31 cellular contexts compared by ENCODE assay signal in the genomic region with DNA sequence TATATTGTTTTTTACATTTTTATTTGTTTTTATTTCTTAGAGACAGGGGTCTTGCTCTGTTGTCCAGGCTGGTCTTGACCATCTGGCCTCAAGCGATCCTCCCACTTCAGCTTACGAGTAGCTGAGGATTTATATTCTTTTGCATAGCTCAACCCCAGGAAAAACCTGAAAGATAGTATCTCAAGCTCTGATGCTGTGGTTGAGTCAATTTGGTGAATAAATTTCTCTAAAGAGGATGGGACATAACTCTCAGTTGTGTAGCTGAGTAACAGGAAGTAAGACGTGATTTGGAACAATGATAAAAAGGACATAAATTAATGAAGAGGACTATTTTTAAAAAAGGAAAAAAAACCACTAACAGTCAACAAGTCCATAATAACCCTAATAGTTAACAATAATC.
A peak's percentile ranks its signal among the peaks of the same experiment; 100 is the strongest.
DNase-seq lines count a peak whose midpoint lies in the region; ATAC-seq, FAIRE-seq and TF ChIP-seq lines count a peak whose summit lies in the region.
"Had no signal": no experiment of that assay in that cellular context is flagged by ENCODE, and none has a peak within 500 bp of the region (broad histone marks: within the 10 kb centered on the region; RNA-seq: fewer than 3 reads in every experiment).

No MANE protein-coding gene starts in this region.

- BruUV-seq in mammary epithelial cell (replicated peaks; lab: Mats Ljungman, UMichigan), result no TSS peak
- BruUV-seq in MCF 10A (replicated peaks; lab: Mats Ljungman, UMichigan), result no TSS peak

- POLR2A ChIA-PET in MCF 10A (lab: Yijun Ruan, JAX), result interaction anchor here (0.6 to 0.8 kb wide), 2 partner anchors 10 to 83 kb away, joined by 3 to 4 read pairs; no protein-coding TSS in a partner anchor

- H3K27me3 ChIP-seq in mammary epithelial cell (ENCODE audit: insufficient read depth, low read length), result no peaks in the 10 kb centered on the region
- H3K27me3 ChIP-seq: BLaER1 treated with 17β-estradiol and CSF1 and Interleukin-3, amounts not matched to agents 10 nM and 100 nM; MG63; right lobe of liver; spleen; tibial artery had no signal

- H3K36me3 Mint-ChIP-seq in MCF 10A (ENCODE audit: insufficient read depth, unreplicated experiment), result peaks cover 6% of the 10 kb centered on the region
- H3K36me3 Mint-ChIP-seq: naive thymus-derived CD8-positive, alpha-beta T cell had no signal

- H3K36me3 ChIP-seq in mammary epithelial cell (ENCODE audit: insufficient read depth, low read length) (no peaks in the 10 kb centered on the region), kidney (ENCODE audit: control insufficient read depth in 1 of 2, insufficient read depth in 2 of 2, low read length in 2 of 2) (no peaks in the 10 kb centered on the region)
- H3K36me3 ChIP-seq: BLaER1 treated with 17β-estradiol and CSF1 and Interleukin-3, amounts not matched to agents 10 nM and 100 nM; MG63; right lobe of liver; spleen; tibial artery had no signal

- H3K27ac Mint-ChIP-seq in MCF 10A (ENCODE audit: low read depth, unreplicated experiment), result no peak overlapping the region
- H3K27ac Mint-ChIP-seq: activated naive CD8-positive, alpha-beta T cell treated with anti-CD3 and anti-CD28 coated beads, Interleukin-2, amount 10 ng/mL, durations not matched to agents 7 days and 5 days; effector memory CD8-positive, alpha-beta T cell; progenitor cell of endocrine pancreas had no signal

- FAIRE-seq in kidney (lab: Jason Lieb, UNC), result no peak
- FAIRE-seq: G401.6 had no signal

- H3K27me3 Mint-ChIP-seq in MCF 10A (ENCODE audit: insufficient read depth, unreplicated experiment), result no peaks in the 10 kb centered on the region
- H3K27me3 Mint-ChIP-seq: activated naive CD8-positive, alpha-beta T cell treated with anti-CD3 and anti-CD28 coated beads, Interleukin-2, amount 10 ng/mL, durations not matched to agents 7 days and 5 days; naive thymus-derived CD8-positive, alpha-beta T cell had no signal

- no peak overlapping the region for H2AFZ ChIP-seq in mammary epithelial cell (ENCODE audit: low read depth, low read length)

- 88% methylated on average over 3 of the region's 3 CpGs for WGBS in mammary epithelial cell (ENCODE audit: low coverage, missing lambda C conversion rate)

- in situ Hi-C loops in mammary epithelial cell (cut with MboI; ENCODE audit: low sequenced_read_pairs in 2 of 2), result no loop called here

- no peak overlapping the region for H3K4me3 Mint-ChIP-seq in MCF 10A (ENCODE audit: unreplicated experiment)
- H3K4me3 Mint-ChIP-seq: activated naive CD8-positive, alpha-beta T cell treated with anti-CD3 and anti-CD28 coated beads, Interleukin-2, amount 10 ng/mL, durations not matched to agents 7 days and 5 days; effector memory CD8-positive, alpha-beta T cell; T-helper 1 cell treated with Interleukin-12 subunit alpha and Interleukin-12 subunit beta and Interleukin-4 antibody, amounts not matched to agents 30 μg/mL and 1 μg/mL, for 36 hours had no signal

- intact Hi-C loops in mammary epithelial cell (cut with micrococcal nuclease) (no loop called here), MCF 10A (cut with micrococcal nuclease) (no loop called here), kidney (cut with DNase I) (no loop called here)

- dilution Hi-C loops in mammary epithelial cell (cut with HindIII; ENCODE audit: low sequenced_read_pairs), result no loop called here

- no peaks in the 10 kb centered on the region for H3K9me3 ChIP-seq in mammary epithelial cell (replicated peaks; ENCODE audit: insufficient read depth, low read length)
- H3K9me3 ChIP-seq in kidney (ENCODE audit: control insufficient read depth in 1 of 2, low read length in 2 of 2), result no peaks in the 10 kb centered on the region
- H3K9me3 ChIP-seq: BLaER1 treated with 17β-estradiol and CSF1 and Interleukin-3, amounts not matched to agents 10 nM and 100 nM; right lobe of liver; spleen; tibial artery had no signal

- DNase-seq in mammary epithelial cell, result peak; percentile 22
- no peak for DNase-seq in MCF 10A (ENCODE audit: unreplicated experiment)
- DNase-seq in M059J (ENCODE audit: low read depth), result peak; percentile 62
- DNase-seq in amniotic epithelial cell (ENCODE audit: low read depth), result peak; percentile 36
- DNase-seq in kidney, result no peak
- DNase-seq in stimulated activated CD4-positive, alpha-beta T cell treated with anti-CD3 and anti-CD28 coated beads, Interleukin-4, amount 100 ng/mL, for 1 hour, result no peak
- DNase-seq: activated effector memory CD4-positive, alpha-beta T cell treated with Interleukin-2 at 50 U/mL for 16 hours; activated naive CD8-positive, alpha-beta T cell treated with anti-CD3 and anti-CD28 coated beads, Interleukin-2, amount 10 ng/mL, durations not matched to agents 7 days and 5 days; caudate nucleus; COR-L47; effector memory CD8-positive, alpha-beta T cell; foreskin fibroblast; H7; head of caudate nucleus; MG63; naive thymus-derived CD8-positive, alpha-beta T cell; NCI-H1105 treated with DMSO at 0.1 percent for 48 hours; NCI-H187 treated with DMSO at 0.1 percent for 48 hours; NCI-H2171; right lobe of liver; spleen; stimulated activated CD4-positive, alpha-beta T cell treated with anti-CD3 and anti-CD28 coated beads, Interleukin-2, amount 100 ng/mL, for 24 hours; tibial artery had no signal

- H3K4me2 ChIP-seq in mammary epithelial cell (ENCODE audit: insufficient read depth, low read depth, low read length), result no peak overlapping the region

- H3K27ac ChIP-seq in mammary epithelial cell (ENCODE audit: insufficient read depth, low read depth, low read length) (no peak overlapping the region), kidney (ENCODE audit: low read depth in 2 of 2, low read length in 2 of 2) (no peak overlapping the region)
- H3K27ac ChIP-seq: coronary artery, right lobe of liver, SK-N-MC, spleen, tibial artery had no signal

- no peak for ATAC-seq in GM19463 (IDR thresholded peaks at IDR 0.05; ENCODE audit: unreplicated experiment)
- ATAC-seq: effector memory CD8-positive, alpha-beta T cell; esophagus mucosa; naive thymus-derived CD8-positive, alpha-beta T cell had no signal

- H3K4me1 Mint-ChIP-seq in MCF 10A (ENCODE audit: insufficient read depth, unreplicated experiment), result peaks cover 24% of the 10 kb centered on the region

- H3K4me1 ChIP-seq in mammary epithelial cell (ENCODE audit: insufficient read depth, low read length) (peaks cover 10% of the 10 kb centered on the region), kidney (ENCODE audit: control insufficient read depth in 1 of 2, insufficient read depth in 1 of 2, low read depth in 1 of 2, low read length in 2 of 2) (peaks cover 0 to 2% of the 10 kb centered on the region in 2 donors)
- H3K4me1 ChIP-seq: right lobe of liver, spleen, tibial artery had no signal

- peaks cover 6% of the 10 kb centered on the region for H3K9me3 Mint-ChIP-seq in MCF 10A (ENCODE audit: unreplicated experiment)
- H3K9me3 Mint-ChIP-seq: effector memory CD8-positive, alpha-beta T cell; naive thymus-derived CD8-positive, alpha-beta T cell; T-helper 1 cell treated with Interleukin-12 subunit alpha and Interleukin-12 subunit beta and Interleukin-4 antibody, amounts not matched to agents 30 μg/mL and 1 μg/mL, for 36 hours had no signal

- H3K9ac ChIP-seq in mammary epithelial cell (ENCODE audit: insufficient read depth, low read length) (no peak overlapping the region), kidney (ENCODE audit: low read length in 2 of 2) (no peak overlapping the region)
- H3K9ac ChIP-seq: BLaER1 treated with 17β-estradiol and CSF1 and Interleukin-3, amounts not matched to agents 10 nM and 100 nM had no signal

- no peaks in the 10 kb centered on the region for H3K79me2 ChIP-seq in mammary epithelial cell (ENCODE audit: insufficient read depth, low read length)

- CTCF ChIA-PET in mammary epithelial cell (lab: Charles Lee; ENCODE audit: low non-redundant PET), result no interaction called here
- CTCF ChIA-PET in MCF 10A (lab: Yijun Ruan, JAX), result interaction anchor here (0.6 kb wide), 2 partner anchors 167 to 589 kb away, joined by 5 to 6 read pairs; no protein-coding TSS in a partner anchor

- H4K20me1 ChIP-seq in mammary epithelial cell (ENCODE audit: insufficient read depth, low read length), result no peaks in the 10 kb centered on the region
- H4K20me1 ChIP-seq: BLaER1 treated with 17β-estradiol and CSF1 and Interleukin-3, amounts not matched to agents 10 nM and 100 nM had no signal

- no peak overlapping the region for H3K4me3 ChIP-seq in mammary epithelial cell (replicated peaks in 1 of 3; ENCODE audit: insufficient read depth in 1 of 3, low read depth in 2 of 3, low read length in 3 of 3)
- H3K4me3 ChIP-seq in kidney (ENCODE audit: low read length in 2 of 2), result no peak overlapping the region
- H3K4me3 ChIP-seq: BLaER1 treated with 17β-estradiol and CSF1 and Interleukin-3, amounts not matched to agents 10 nM and 100 nM; coronary artery; MG63; right lobe of liver; SK-N-MC; spleen; tibial artery had no signal

- no peak for TF ChIP-seq CTCF in mammary epithelial cell (conservative IDR thresholded peaks at IDR 0.05 in 1 of 2, IDR thresholded peaks at IDR 0.05 in 1 of 2; ENCODE audit: extremely low read depth in 1 of 2, insufficient read depth in 1 of 2, low read depth in 1 of 2, low read length in 2 of 2)
- no peak for TF ChIP-seq CTCF in MCF 10A (IDR thresholded peaks at IDR 0.05; ENCODE audit: unreplicated experiment)
- TF ChIP-seq CTCF in kidney (IDR thresholded peaks at IDR 0.05; ENCODE audit: borderline replicate concordance, extremely low read depth, insufficient read depth), result no peak

Comparison
In these comparisons a context has a peak if more than half of its experiments do, and no peak if none do; other contexts are left out.
1. DNase-seq: peak in mammary epithelial cell (single experiment), M059J (single experiment) and amniotic epithelial cell (single experiment); none in MCF 10A (single experiment), kidney (single experiment) and stimulated activated CD4-positive, alpha-beta T cell treated with anti-CD3 and anti-CD28 coated beads, Interleukin-4, amount 100 ng/mL, for 1 hour (single experiment).